29 cellular contexts compared by ENCODE assay signal in the genomic region with DNA sequence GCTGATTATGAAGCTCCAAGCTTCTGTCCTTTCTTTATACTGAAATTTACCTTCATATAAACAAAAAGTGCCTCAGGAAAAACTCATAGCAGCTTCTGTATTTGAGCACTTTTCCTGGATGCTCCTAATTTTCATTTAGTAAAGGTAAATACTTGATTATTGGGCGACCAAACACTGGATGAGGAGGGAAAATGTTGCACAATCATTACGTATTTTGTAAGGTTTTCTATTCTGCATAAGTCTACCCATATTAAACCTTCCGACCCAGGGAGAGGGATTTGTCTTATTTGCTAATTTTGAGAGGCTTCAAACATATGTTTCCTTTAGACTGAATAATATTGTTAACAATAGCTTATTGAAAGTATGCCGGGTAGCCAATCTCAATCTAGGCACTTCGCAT. TPM values are rescaled to one million over a fixed set of nuclear protein-coding genes. Genes with fewer than 3 reads are reported as not detected.
"Had no signal": no experiment of that assay in that cellular context is flagged by ENCODE, and none has a peak within 500 bp of the region (broad histone marks: within the 10 kb centered on the region; RNA-seq: fewer than 3 reads in every experiment).

No MANE protein-coding gene starts in this region.

- H3K27me3 ChIP-seq: testis had no signal

- H3K27ac ChIP-seq: stomach, suprapubic skin, testis, thoracic aorta, thyroid gland, tibial artery, tibial nerve, transverse colon, upper lobe of left lung, upper lobe of right lung, vagina had no signal

- ATAC-seq: stimulated activated effector memory CD8-positive, alpha-beta T cell treated with anti-CD3 and anti-CD28 coated beads, Interleukin-12 subunit alpha, Interleukin-12 subunit beta, amount 100 ng/mL, for 72 hours; stimulated activated memory B cell treated with anti-CD40 and anti-IgM and Interleukin-4, amounts not matched to agents 10 μg/mL and 1 μg/mL and 100 μg/mL, for 72 hours; stimulated activated naive B cell treated with anti-CD40 and anti-IgM and Interleukin-4, amounts not matched to agents 10 μg/mL and 1 μg/mL and 100 μg/mL, for 72 hours; stimulated activated naive CD8-positive, alpha-beta T cell treated with anti-CD3 and anti-CD28 coated beads, Interleukin-15, amount 100 ng/mL, for 72 hours; stimulated activated naive CD8-positive, alpha-beta T cell treated with anti-CD3 and anti-CD28 coated beads, Interleukin-15, Interleukin-2, amounts not matched to agents 100 U/mL and 50 U/mL, for 24 hours; upper lobe of right lung had no signal

- FAIRE-seq: urothelium cell line had no signal

- H3K4me1 ChIP-seq: testis, thyroid gland, upper lobe of right lung had no signal

- H3K36me3 ChIP-seq: stomach, suprapubic skin, thoracic aorta, thyroid gland, tibial artery, tibial nerve, transverse colon, upper lobe of left lung, upper lobe of right lung, vagina had no signal

- DNase-seq: stimulated activated CD4-positive, alpha-beta T cell treated with anti-CD3 and anti-CD28 coated beads, Interleukin-2, amount 100 ng/mL, for 48 hours; stimulated activated CD4-positive, alpha-beta T cell treated with anti-CD3 and anti-CD28 coated beads, Interleukin-4, amount 100 ng/mL, for 1 hour; stimulated activated CD4-positive, alpha-beta T cell treated with anti-CD3 and anti-CD28 coated beads, Interleukin-4, amount 100 ng/mL, for 24 hours; stimulated activated CD4-positive, alpha-beta T cell treated with anti-CD3 and anti-CD28 coated beads, Interleukin-4, amount 100 ng/mL, for 4 hours; stimulated activated CD8-positive, alpha-beta memory T cell treated with anti-CD3 and anti-CD28 coated beads, Interleukin-4, amount 100 ng/mL, for 48 hours; stimulated activated naive B cell treated with anti-CD40 and anti-IgM and Interleukin-4, amounts not matched to agents 10 μg/mL and 1 μg/mL and 100 μg/mL, for 72 hours; stimulated activated naive CD4-positive, alpha-beta T cell; stimulated activated naive CD4-positive, alpha-beta T cell treated with Interleukin-2 at 50 U/mL for 16 hours; stimulated activated naive CD8-positive, alpha-beta T cell treated with anti-CD3 and anti-CD28 coated beads, Interleukin-15, amount 100 ng/mL, for 72 hours; stimulated activated naive CD8-positive, alpha-beta T cell treated with anti-CD3 and anti-CD28 coated beads, Interleukin-15, Interleukin-2, amounts not matched to agents 100 U/mL and 50 U/mL, for 24 hours; stomach; substantia nigra; testis; thyroid gland; tibial artery; transverse colon; trophoblast cell; upper lobe of left lung; upper lobe of right lung had no signal

- H3K4me3 ChIP-seq: stomach, suprapubic skin, testis, thoracic aorta, thyroid gland, tibial artery, tibial nerve, transverse colon, upper lobe of left lung, upper lobe of right lung, vagina had no signal

- H3K9me3 ChIP-seq: suprapubic skin, testis, thoracic aorta, thyroid gland, tibial artery, tibial nerve, transverse colon, upper lobe of left lung, upper lobe of right lung, vagina had no signal

RNA-seq across cellular contexts. Expression of gene SLC6A5, which starts 4.3 kb away (rescaled TPM):
- total RNA-seq: stomach, subcutaneous adipose tissue, suprapubic skin, thoracic aorta, thyroid gland, tibial nerve, transverse colon, upper lobe of left lung, upper lobe of right lung, ureter, urinary bladder, vagina had no signal
- polyA plus RNA-seq: stomach, urinary bladder had no signal
